Comparison of ENCODE assay signal across 16 cellular contexts in the genomic region with DNA sequence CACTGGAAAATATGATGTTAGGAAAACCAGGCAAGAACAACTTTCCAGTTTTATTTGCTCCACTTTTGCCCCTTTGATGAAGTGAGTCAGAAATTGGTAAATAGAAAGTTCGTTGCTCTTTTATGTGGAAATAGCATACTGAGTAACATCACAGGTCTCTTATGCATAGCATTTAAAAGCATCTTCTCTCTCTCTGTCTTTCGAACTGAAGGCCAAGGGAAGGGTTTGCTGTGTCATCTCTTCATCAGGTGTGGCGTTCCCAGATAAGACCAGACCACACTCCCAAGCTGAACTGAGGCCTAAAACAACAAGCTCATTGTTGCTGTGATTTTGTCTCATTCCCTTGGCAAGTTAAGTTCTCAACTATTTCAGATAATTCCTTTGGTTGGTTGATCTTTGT.
A peak's percentile ranks its signal among the peaks of the same experiment; 100 is the strongest.
DNase-seq lines count a peak whose midpoint lies in the region; ATAC-seq lines count a peak whose summit lies in the region.
"Had no signal": no experiment of that assay in that cellular context is flagged by ENCODE, and none has a peak within 500 bp of the region (broad histone marks: within the 10 kb centered on the region; RNA-seq: fewer than 3 reads in every experiment).

No MANE protein-coding gene starts in this region.

- DNase-seq in OCI-M1 (lab: John Stamatoyannopoulos, UW) (peak; percentile 3), astrocyte of the hippocampus (ENCODE audit: low read depth, low spot score) (peak; percentile 27), inferior parietal cortex (ENCODE audit: extremely low spot score) (peak; percentile 5), renal cortical epithelial cell (ENCODE audit: low read depth) (peak; percentile 44), foreskin melanocyte (no peak), DMS79 treated with DMSO at 0.1 percent for 48 hours (lab: John Stamatoyannopoulos, UW) (no peak)
- DNase-seq: ACHN; BE2C; C1 segment of cervical spinal cord; CD4-positive, CD25-positive, alpha-beta regulatory T cell; CD8-positive, alpha-beta memory T cell; COR-L47; DMS 273 treated with DMSO at 0.1 percent for 48 hours; DMS53; GF-D8 had no signal

- no peak for ATAC-seq in GM18502 (IDR thresholded peaks at IDR 0.05; ENCODE audit: poor library complexity, unreplicated experiment)

Comparison
In these comparisons a context has a peak if more than half of its experiments do, and no peak if none do; other contexts are left out.
1. DNase-seq: peak in OCI-M1 (single experiment), astrocyte of the hippocampus (single experiment), inferior parietal cortex (single experiment) and renal cortical epithelial cell (single experiment); none in foreskin melanocyte (single experiment) and DMS79 treated with DMSO at 0.1 percent for 48 hours (single experiment).